Comparison of ENCODE assay signal across 10 cellular contexts in the genomic region with DNA sequence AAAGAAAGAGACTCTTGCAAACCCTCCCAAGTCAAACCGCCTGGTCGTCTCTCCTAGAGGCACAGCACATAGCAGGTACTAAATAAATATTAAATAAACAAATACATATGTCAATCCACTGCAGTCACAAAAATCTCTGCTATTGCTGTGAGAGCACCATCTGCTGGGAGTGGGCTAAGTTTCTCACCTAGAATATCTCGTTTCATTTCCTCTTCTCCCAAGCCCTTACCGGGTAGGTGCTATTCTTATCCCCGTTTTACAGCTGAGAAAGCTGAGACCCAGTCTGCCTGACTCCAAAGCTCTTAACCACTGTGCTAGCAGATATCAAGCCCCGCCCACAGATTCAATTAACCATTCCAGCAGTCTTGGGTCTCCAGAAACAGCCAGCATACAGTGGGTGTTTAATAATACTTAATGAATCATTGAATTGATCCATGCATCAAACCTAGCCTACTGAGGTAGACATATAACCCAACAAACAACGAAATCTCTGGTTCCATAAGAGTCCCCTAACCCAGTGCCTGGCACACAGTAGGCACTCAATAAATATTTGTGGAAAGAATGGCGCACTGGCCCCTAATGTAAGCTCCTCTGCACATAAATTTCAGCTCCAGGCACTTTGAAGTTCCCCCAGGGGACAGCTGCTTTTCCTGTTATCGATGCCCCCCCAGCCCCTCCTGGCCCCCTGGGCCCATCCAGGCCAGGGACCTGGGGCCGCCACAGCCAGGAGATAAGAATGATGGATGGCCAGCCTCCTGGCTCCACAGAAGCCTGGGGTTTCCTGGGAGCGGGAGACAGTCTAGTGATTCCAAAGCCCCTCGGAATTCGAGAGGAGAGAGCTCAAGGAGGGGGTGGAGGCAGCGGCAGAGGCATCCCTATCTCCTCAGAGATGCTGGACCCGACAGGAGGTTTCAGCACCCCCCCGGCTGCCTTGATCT.
DNase-seq lines count a peak whose midpoint lies in the region; ATAC-seq and TF ChIP-seq lines count a peak whose summit lies in the region.
"Had no signal": no experiment of that assay in that cellular context is flagged by ENCODE, and none has a peak within 500 bp of the region (broad histone marks: within the 10 kb centered on the region; RNA-seq: fewer than 3 reads in every experiment).

No MANE protein-coding gene starts in this region.

- no peak overlapping the region for H3K4me3 ChIP-seq in LNCaP clone FGC (ENCODE audit: low read depth, low read length)
- H3K4me3 ChIP-seq: body of pancreas had no signal

- peak; percentile 72 for TF ChIP-seq CTCF in LNCaP clone FGC (IDR thresholded peaks at IDR 0.05; ENCODE audit: control insufficient read depth, extremely low read depth, insufficient read depth)

- H3K9me3 Mint-ChIP-seq in memory B cell, result no peaks in the 10 kb centered on the region

- ATAC-seq in GM18508 (IDR thresholded peaks at IDR 0.05; ENCODE audit: insufficient read depth, unreplicated experiment), result peak; percentile 86
- peak; percentile 96 for ATAC-seq in GM21825 (IDR thresholded peaks at IDR 0.05; ENCODE audit: unreplicated experiment)
- peak; percentile 93 for ATAC-seq in memory B cell (ENCODE audit: low read depth)
- ATAC-seq: body of pancreas; stimulated activated naive CD8-positive, alpha-beta T cell treated with anti-CD3 and anti-CD28 coated beads, Interleukin-15, Interleukin-2, amounts not matched to agents 100 U/mL and 50 U/mL, for 24 hours had no signal

- no peak overlapping the region for H3K4me3 Mint-ChIP-seq in memory B cell

- peaks cover 3% of the 10 kb centered on the region for H3K27me3 Mint-ChIP-seq in memory B cell

- no peaks in the 10 kb centered on the region for H3K36me3 Mint-ChIP-seq in memory B cell

- DNase-seq in LNCaP clone FGC (ENCODE audit: low read depth), result peak; percentile 22
- DNase-seq in memory B cell (ENCODE audit: low spot score in 2 of 2), result peak; percentile 21 to 34
- no peak for DNase-seq in glomerular visceral epithelial cell (ENCODE audit: extremely low spot score)
- no peak for DNase-seq in UCSD-AML1 (lab: John Stamatoyannopoulos, UW; ENCODE audit: unreplicated experiment)
- DNase-seq in SHP77 (lab: John Stamatoyannopoulos, UW), result no peak
- DNase-seq in NCI-H2107 treated with DMSO at 0.1 percent for 48 hours (lab: John Stamatoyannopoulos, UW; ENCODE audit: unreplicated experiment), result no peak
- DNase-seq: stimulated activated naive CD8-positive, alpha-beta T cell treated with anti-CD3 and anti-CD28 coated beads, Interleukin-15, Interleukin-2, amounts not matched to agents 100 U/mL and 50 U/mL, for 24 hours had no signal

- peaks cover 3% of the 10 kb centered on the region for H3K4me1 Mint-ChIP-seq in memory B cell

- no peak overlapping the region for H3K27ac Mint-ChIP-seq in memory B cell

Comparison
In these comparisons a context has a peak if more than half of its experiments do, and no peak if none do; other contexts are left out.
1. DNase-seq: peak in LNCaP clone FGC (single experiment) and memory B cell (2 of 2); none in glomerular visceral epithelial cell (single experiment), UCSD-AML1 (single experiment), SHP77 (0 of 2) and NCI-H2107 treated with DMSO at 0.1 percent for 48 hours (single experiment).
2. Peak in every context shown above with its lines, with median percentiles within 50 percentile points of each other: ATAC-seq.